21 cellular contexts compared by ENCODE assay signal in genomic region chr18:80223581-80224148, GRCh38.
"Had no signal": no experiment of that assay in that cellular context is flagged by ENCODE, and none has a peak within 500 bp of the region (broad histone marks: within the 10 kb centered on the region; RNA-seq: fewer than 3 reads in every experiment).

No MANE protein-coding gene starts in this region.

- H3K4me3 ChIP-seq: colonic mucosa, hepatocyte, left ventricle myocardium inferior, testis had no signal

- H3K27ac Mint-ChIP-seq: activated naive CD4-positive, alpha-beta T cell treated with anti-CD3 and anti-CD28 coated beads, Interleukin-2, amount 50 U/mL, for 24 hours; brain; immature natural killer cell; nephron; stimulated activated memory B cell treated with anti-CD40 and anti-IgM and Interleukin-4, amounts not matched to agents 10 μg/mL and 1 μg/mL and 100 μg/mL, for 72 hours; T-cell; T-helper 2 cell treated with Interferon-gamma antibody and Interleukin-4, amounts not matched to agents 5 μg/mL and 100 μg/mL, for 36 hours; type B pancreatic cell; WTC11 had no signal

- H3K9me3 Mint-ChIP-seq: T-helper 2 cell treated with Interferon-gamma antibody and Interleukin-4, amounts not matched to agents 5 μg/mL and 100 μg/mL, for 36 hours had no signal

- H3K36me3 Mint-ChIP-seq: activated naive CD4-positive, alpha-beta T cell treated with anti-CD3 and anti-CD28 coated beads, Interleukin-2, amount 50 U/mL, for 24 hours; immature natural killer cell; stimulated activated memory B cell treated with anti-CD40 and anti-IgM and Interleukin-4, amounts not matched to agents 10 μg/mL and 1 μg/mL and 100 μg/mL, for 72 hours; T-cell had no signal

- H3K4me3 Mint-ChIP-seq: activated naive CD4-positive, alpha-beta T cell treated with anti-CD3 and anti-CD28 coated beads, Interleukin-2, amount 50 U/mL, for 24 hours; brain; immature natural killer cell; nephron; stimulated activated memory B cell treated with anti-CD40 and anti-IgM and Interleukin-4, amounts not matched to agents 10 μg/mL and 1 μg/mL and 100 μg/mL, for 72 hours; T-cell; T-helper 2 cell treated with Interferon-gamma antibody and Interleukin-4, amounts not matched to agents 5 μg/mL and 100 μg/mL, for 36 hours; type B pancreatic cell; WTC11 had no signal

- H3K27ac ChIP-seq: colonic mucosa, hepatocyte, left ventricle myocardium inferior, parathyroid adenoma, testis had no signal

- H3K36me3 ChIP-seq: colonic mucosa, left ventricle myocardium inferior had no signal

- H3K9ac ChIP-seq: parathyroid adenoma had no signal

- H3K4me1 ChIP-seq: colonic mucosa, left ventricle myocardium inferior, parathyroid adenoma, testis had no signal

- H2AFZ ChIP-seq: hepatocyte, parathyroid adenoma had no signal

- H3K4me2 ChIP-seq: hepatocyte had no signal

- ATAC-seq: right cardiac atrium; stimulated activated memory B cell treated with anti-CD40 and anti-IgM and Interleukin-4, amounts not matched to agents 10 μg/mL and 1 μg/mL and 100 μg/mL, for 72 hours; T-cell; WTC11 had no signal

- H3K27me3 Mint-ChIP-seq: brain, type B pancreatic cell had no signal

- H3K4me1 Mint-ChIP-seq: activated naive CD4-positive, alpha-beta T cell treated with anti-CD3 and anti-CD28 coated beads, Interleukin-2, amount 50 U/mL, for 24 hours; immature natural killer cell; stimulated activated memory B cell treated with anti-CD40 and anti-IgM and Interleukin-4, amounts not matched to agents 10 μg/mL and 1 μg/mL and 100 μg/mL, for 72 hours; T-cell had no signal

- H3K79me2 ChIP-seq: parathyroid adenoma had no signal

- DNase-seq: activated gamma-delta T cell treated with Interleukin-2 at 50 U/mL for 16 hours; activated T-cell treated with anti-CD3 and anti-CD28 coated beads, Interleukin-2, amount 50 U/mL, for 1 hour; anterior cingulate cortex; central memory CD4-positive, alpha-beta T cell; colonic mucosa; glutamatergic neuron; immature natural killer cell; left ventricle myocardium inferior; nucleus accumbens; right cardiac atrium; T-cell; testis had no signal

- H3K27me3 ChIP-seq: colonic mucosa, hepatocyte, testis had no signal

- H3K9me3 ChIP-seq: colonic mucosa, testis had no signal
